ENCODE assay signal across 29 cellular contexts in the genomic region with DNA sequence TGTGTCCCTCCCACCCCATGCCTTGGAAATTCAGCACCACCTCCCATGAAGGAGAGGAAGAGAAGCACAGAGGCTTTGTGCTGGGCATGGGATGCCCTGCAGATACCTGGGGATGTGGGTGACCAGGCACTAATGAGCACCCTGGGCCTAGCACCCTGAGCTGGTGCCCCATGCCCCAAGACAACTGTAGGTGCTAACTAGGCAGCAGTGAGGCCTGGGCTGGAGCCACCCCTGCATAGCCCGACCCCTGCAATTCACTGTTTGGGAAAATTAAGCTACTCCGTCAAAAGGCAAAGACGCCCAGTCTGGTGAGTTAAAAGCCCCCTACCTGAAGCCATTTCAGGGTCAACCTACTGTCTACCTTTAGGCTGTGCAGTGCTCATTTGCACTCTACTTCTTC. TPM values are rescaled to one million over a fixed set of nuclear protein-coding genes. Genes with fewer than 3 reads are reported as not detected.
"Had no signal": no experiment of that assay in that cellular context is flagged by ENCODE, and none has a peak within 500 bp of the region (broad histone marks: within the 10 kb centered on the region; RNA-seq: fewer than 3 reads in every experiment).

No MANE protein-coding gene starts in this region.

- H3K36me3 ChIP-seq: Peyer's patch, SJSA1 had no signal

- DNase-seq: activated CD4-positive, alpha-beta memory T cell treated with anti-CD3 and anti-CD28 coated beads for 36 hours; activated CD4-positive, alpha-beta T cell treated with anti-CD3 and anti-CD28 coated beads for 36 hours; activated CD4-positive, alpha-beta T cell treated with anti-CD3 and anti-CD28 coated beads, Interleukin-2, amount 50 U/mL, for 1 hour; activated effector memory CD4-positive, alpha-beta T cell treated with Interleukin-2 at 50 U/mL for 16 hours; activated naive CD4-positive, alpha-beta T cell treated with anti-CD3 and anti-CD28 coated beads, Interleukin-2, amount 10 ng/mL, durations not matched to agents 7 days and 5 days; activated naive CD8-positive, alpha-beta T cell treated with anti-CD3 and anti-CD28 coated beads, Interleukin-2, amount 50 U/mL, for 24 hours; activated T-cell treated with anti-CD3 and anti-CD28 coated beads for 4 hours; activated T-cell treated with anti-CD3 and anti-CD28 coated beads, Interleukin-2, amount 50 U/mL, for 48 hours; anterior cingulate cortex; Karpas-422; KBM-7; NCI-H1105; NCI-H1417 treated with DMSO at 0.1 percent for 48 hours; NCI-H187 treated with DMSO at 0.1 percent for 48 hours; NCI-H2081; NCI-H345; NCI-H524 treated with DMSO at 0.1 percent for 48 hours; NK-92 treated with Interleukin-12 subunit alpha and Interleukin-12 subunit beta, amount 100 ng/mL, for 24 hours; PC-3; Peyer's patch; RPMI8226; SHP77 treated with DMSO at 0.1 percent for 48 hours; SK-N-SH had no signal

- H3K27ac ChIP-seq: Peyer's patch, SJSA1 had no signal

- H3K4me1 ChIP-seq: SJSA1 had no signal

- H3K9me3 ChIP-seq: Peyer's patch, SJSA1, SK-N-SH had no signal

- ATAC-seq: activated CD4-positive, alpha-beta T cell treated with anti-CD3 and anti-CD28 coated beads for 36 hours; activated CD4-positive, CD25-positive, alpha-beta regulatory T cell treated with anti-CD3 and anti-CD28 coated beads, Interleukin-2, amount 50 U/mL, for 24 hours; activated naive CD8-positive, alpha-beta T cell treated with anti-CD3 and anti-CD28 coated beads, Interleukin-2, amount 50 U/mL, for 24 hours; PC-3; WTC11 had no signal

- H3K4me3 ChIP-seq: Peyer's patch, SJSA1 had no signal

- H3K27me3 ChIP-seq: Peyer's patch had no signal

RNA-seq across cellular contexts. Expression of a gene that starts 5.4 kb away (rescaled TPM):
- total RNA-seq: MCF 10A, NCI-H460, PC-3, SJSA1 had no signal
- polyA plus RNA-seq: IgD-negative memory B cell, SK-N-SH had no signal
